Comparison of ENCODE assay signal across 8 cellular contexts in the genomic region with DNA sequence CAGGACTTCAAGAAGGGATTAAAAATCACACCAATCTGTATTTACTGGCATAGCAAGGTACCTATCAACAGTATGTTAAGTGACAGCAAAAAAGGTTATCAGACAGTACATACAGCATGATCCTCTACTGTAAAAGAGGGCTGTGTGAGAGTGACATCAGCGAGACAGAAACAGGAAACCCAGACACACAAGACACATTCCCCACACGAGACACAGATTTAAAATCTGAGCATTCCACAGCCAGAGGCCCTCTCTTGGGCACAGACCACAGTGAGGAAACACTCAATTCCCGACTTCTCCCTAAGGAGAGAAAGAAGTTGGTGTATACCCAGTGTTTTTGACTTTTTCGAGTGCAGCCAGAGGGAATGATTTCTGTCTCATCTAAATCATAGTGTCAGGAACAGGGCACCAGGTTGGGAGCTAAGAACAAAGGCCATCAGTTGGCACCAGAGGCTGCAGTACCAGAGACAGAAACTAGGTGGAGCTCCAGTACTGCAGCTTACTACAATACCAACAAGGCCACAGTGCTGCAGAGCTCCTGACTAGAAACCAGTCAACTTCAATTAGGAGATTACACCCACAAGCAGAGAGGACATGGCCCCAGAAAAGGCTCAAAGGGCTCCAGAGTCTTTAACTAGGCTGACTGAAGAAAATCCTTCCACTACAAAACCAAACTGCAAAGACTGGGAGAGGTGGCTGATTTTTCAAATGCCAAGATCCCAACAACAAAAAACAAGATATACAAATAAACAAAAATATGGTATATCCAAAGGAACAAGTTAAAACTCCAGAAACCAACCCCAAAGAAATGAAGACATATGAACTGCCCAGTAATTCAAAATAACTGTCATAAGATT. TPM values are rescaled to one million over a fixed set of nuclear protein-coding genes. Genes with fewer than 3 reads are reported as not detected.
DNase-seq lines count a peak whose midpoint lies in the region; ATAC-seq, FAIRE-seq and TF ChIP-seq lines count a peak whose summit lies in the region.

No MANE protein-coding gene starts in this region.

- H3K4me1 ChIP-seq in ascending aorta: no peaks in the 10 kb centered on the region
- H3K4me1 ChIP-seq in small intestine (ENCODE audit: control insufficient read depth in 2 of 2, insufficient read depth in 1 of 2, low read depth in 1 of 2, low read length in 1 of 2): no peaks in the 10 kb centered on the region

- 15 to 23% (median 18%) methylated on average over 4 of the region's 4 CpGs for WGBS in small intestine, 3 donors

- DNase-seq in DMS53 treated with DMSO at 0.1 percent for 48 hours (lab: John Stamatoyannopoulos, UW; ENCODE audit: unreplicated experiment) (peak; percentile 98), HEK293T (ENCODE audit: extremely low spot score) (peak; percentile 69), NCI-H2081 treated with DMSO at 0.1 percent for 48 hours (lab: John Stamatoyannopoulos, UW) (peak; percentile 62), T-helper 22 cell (ENCODE audit: low read depth) (peak; percentile 56), ascending aorta (ENCODE audit: low spot score in 2 of 2) (peak; percentile 40 to 91), hypothalamus (lab: John Stamatoyannopoulos, UW) (peak in 50 of 51 donors; percentile 1 to 88 (median 50)), small intestine (peak; percentile 91)

- TF ChIP-seq CTCF in ascending aorta (IDR thresholded peaks at IDR 0.05): peak; percentile 94 to 99 (median 97)

- POLR2A ChIA-PET in HEK293T (lab: Yijun Ruan, JAX): no interaction called here

- no peak overlapping the region for H3K27ac ChIP-seq in ascending aorta
- peak overlapping the region in 1 of 2 donors; percentile 20 for H3K27ac ChIP-seq in small intestine (ENCODE audit: low read depth in 1 of 2, low read length in 1 of 2)

- H3K4me3 ChIP-seq in ascending aorta (no peak overlapping the region), small intestine (ENCODE audit: low read depth in 1 of 2, low read length in 2 of 2) (no peak overlapping the region)

- intact Hi-C loops in ascending aorta (cut with DNase I): loop anchor here (1.0 to 2.0 kb wide), 2 partner anchors 81 to 188 kb away; partner anchors contain the start of gene MGAT4A

- CTCF ChIA-PET in HEK293T (lab: Yijun Ruan, JAX): interaction anchor here (0.6 to 1.1 kb wide), 13 partner anchors 11 to 417 kb away, joined by 3 to 11 read pairs (median 5); partner anchors contain the start of gene CRACDL

- no peaks in the 10 kb centered on the region for H3K9me3 ChIP-seq in ascending aorta
- H3K9me3 ChIP-seq in small intestine (ENCODE audit: control insufficient read depth, low read depth): no peaks in the 10 kb centered on the region

- no peaks in the 10 kb centered on the region for H3K27me3 ChIP-seq in ascending aorta
- H3K27me3 ChIP-seq in small intestine (ENCODE audit: control insufficient read depth in 2 of 2, insufficient read depth in 2 of 2, low read length in 2 of 2): no peaks in the 10 kb centered on the region

- FAIRE-seq in small intestine (lab: Jason Lieb, UNC): no peak

- H3K36me3 ChIP-seq in ascending aorta (peaks cover 6 to 15% of the 10 kb centered on the region in 2 donors), small intestine (ENCODE audit: control insufficient read depth in 2 of 2, insufficient read depth in 2 of 2, low read length in 2 of 2) (peaks cover 0 to 9% of the 10 kb centered on the region in 2 donors)

- no peak for ATAC-seq in HG03159 (IDR thresholded peaks at IDR 0.05; ENCODE audit: unreplicated experiment)

TF ChIP-seq in HEK293T, 16 proteins besides CTCF, POLR2A, EP300 and RAD21:
- TF ChIP-seq ZNF384 (IDR thresholded peaks at IDR 0.05) (peak; percentile 18; the same call in 1 of the 2 replicates), HDGF (IDR thresholded peaks at IDR 0.05; ENCODE audit: borderline replicate concordance) (no peak), SUZ12 (IDR thresholded peaks at IDR 0.05) (no peak)

RNA-seq across cellular contexts. Expression of gene UNC50, which starts 41.0 kb away (rescaled TPM):
- total RNA-seq in ascending aorta: 34.4 TPM
- polyA plus RNA-seq in small intestine: 10 to 100 TPM; 17.0 to 33.9 (median 20.8) TPM

RNA-seq across cellular contexts. Expression of gene COA5, which starts 41.1 kb away (rescaled TPM):
- 86.3 TPM for total RNA-seq in ascending aorta
- polyA plus RNA-seq in small intestine: 10 to 100 TPM; 29.7 to 42.5 (median 31.1) TPM
